Comparison of ENCODE assay signal across 18 cellular contexts in genomic region chr19:1050989-1051788, GRCh38. TPM values are rescaled to one million over a fixed set of nuclear protein-coding genes. Genes with fewer than 3 reads are reported as not detected.
"Had no signal": no experiment of that assay in that cellular context is flagged by ENCODE, and none has a peak within 500 bp of the region (broad histone marks: within the 10 kb centered on the region; RNA-seq: fewer than 3 reads in every experiment).

No MANE protein-coding gene starts in this region.

- ATAC-seq: activated naive CD8-positive, alpha-beta T cell treated with anti-CD3 and anti-CD28 coated beads, Interleukin-2, amount 50 U/mL, for 24 hours; foreskin keratinocyte; upper lobe of right lung had no signal

- H3K9me3 Mint-ChIP-seq: activated CD4-positive, alpha-beta memory T cell treated with anti-CD3 and anti-CD28 coated beads, Interleukin-2, amount 10 ng/mL, durations not matched to agents 7 days and 5 days; activated naive CD8-positive, alpha-beta T cell treated with anti-CD3 and anti-CD28 coated beads, Interleukin-2, amount 50 U/mL, for 24 hours; dendritic cell treated with granulocyte-macrophage colony-stimulating factor and Interleukin-4, amounts not matched to agents 40 ng/mL and 50 ng/mL, for 4 days had no signal

- H3K27me3 Mint-ChIP-seq: activated CD4-positive, alpha-beta memory T cell treated with anti-CD3 and anti-CD28 coated beads, Interleukin-2, amount 10 ng/mL, durations not matched to agents 7 days and 5 days; activated naive CD8-positive, alpha-beta T cell treated with anti-CD3 and anti-CD28 coated beads, Interleukin-2, amount 50 U/mL, for 24 hours; dendritic cell treated with granulocyte-macrophage colony-stimulating factor and Interleukin-4, amounts not matched to agents 40 ng/mL and 50 ng/mL, for 4 days had no signal

- DNase-seq: activated CD4-positive, alpha-beta memory T cell treated with anti-CD3 and anti-CD28 coated beads, Interleukin-2, amount 10 ng/mL, durations not matched to agents 7 days and 5 days; activated CD4-positive, CD25-positive, alpha-beta regulatory T cell treated with anti-CD3 and anti-CD28 coated beads, Interleukin-2, amount 50 U/mL, for 72 hours; activated naive CD4-positive, alpha-beta T cell; activated naive CD8-positive, alpha-beta T cell treated with anti-CD3 and anti-CD28 coated beads, Interleukin-2, amount 50 U/mL, for 24 hours; effector memory CD4-positive, alpha-beta T cell; foreskin keratinocyte; sigmoid colon; stimulated activated CD4-positive, alpha-beta T cell treated with anti-CD3 and anti-CD28 coated beads, Interleukin-1b, Interleukin-23, amount 100 ng/mL, for 48 hours; T-helper 9 cell; upper lobe of right lung had no signal

- H3K9ac ChIP-seq: parathyroid adenoma had no signal

- H3K27ac ChIP-seq: foreskin keratinocyte, parathyroid adenoma, sigmoid colon, thoracic aorta, upper lobe of right lung had no signal

- H3K4me3 Mint-ChIP-seq: activated CD4-positive, alpha-beta memory T cell treated with anti-CD3 and anti-CD28 coated beads, Interleukin-2, amount 10 ng/mL, durations not matched to agents 7 days and 5 days; activated naive CD8-positive, alpha-beta T cell treated with anti-CD3 and anti-CD28 coated beads, Interleukin-2, amount 50 U/mL, for 24 hours; dendritic cell treated with granulocyte-macrophage colony-stimulating factor and Interleukin-4, amounts not matched to agents 40 ng/mL and 50 ng/mL, for 4 days had no signal

- H3K4me3 ChIP-seq: sigmoid colon, thoracic aorta, upper lobe of right lung had no signal

- H2AFZ ChIP-seq: parathyroid adenoma had no signal

- H3K27me3 ChIP-seq: foreskin keratinocyte, neutrophil, sigmoid colon, upper lobe of right lung had no signal

- H3K27ac Mint-ChIP-seq: activated CD4-positive, alpha-beta memory T cell treated with anti-CD3 and anti-CD28 coated beads, Interleukin-2, amount 10 ng/mL, durations not matched to agents 7 days and 5 days; activated naive CD8-positive, alpha-beta T cell treated with anti-CD3 and anti-CD28 coated beads, Interleukin-2, amount 50 U/mL, for 24 hours; dendritic cell treated with granulocyte-macrophage colony-stimulating factor and Interleukin-4, amounts not matched to agents 40 ng/mL and 50 ng/mL, for 4 days had no signal

- H3K4me1 ChIP-seq: foreskin keratinocyte, parathyroid adenoma, sigmoid colon, upper lobe of right lung had no signal

- H3K9me3 ChIP-seq: neutrophil, upper lobe of right lung had no signal

- H3K36me3 ChIP-seq: sigmoid colon, thoracic aorta, upper lobe of right lung had no signal

RNA-seq across cellular contexts. Expression of gene RNU6-2, which starts 29.9 kb away (rescaled TPM):
- total RNA-seq: activated CD4-positive, alpha-beta memory T cell treated with anti-CD3 and anti-CD28 coated beads, Interleukin-2, amount 10 ng/mL, durations not matched to agents 7 days and 5 days; aorta; cerebellum; foreskin keratinocyte; liver; myocyte; sigmoid colon; thoracic aorta; upper lobe of right lung had no signal
- polyA plus RNA-seq: aorta, foreskin keratinocyte, liver, sigmoid colon had no signal
